In genomic region chr3:169162107-169162506, GRCh38 we compare ENCODE assay signal across 32 cellular contexts.
"Had no signal": no experiment of that assay in that cellular context is flagged by ENCODE, and none has a peak within 500 bp of the region (broad histone marks: within the 10 kb centered on the region; RNA-seq: fewer than 3 reads in every experiment).

No MANE protein-coding gene starts in this region.

- H3K4me1 ChIP-seq: adrenal gland, breast epithelium had no signal

- H3K27ac ChIP-seq: adrenal gland, body of pancreas, brain microvascular endothelial cell, breast epithelium, VCaP had no signal

- DNase-seq: activated B cell treated with CpG ODN at 0.5 μM for 24 hours; activated CD4-positive, alpha-beta memory T cell treated with anti-CD3 and anti-CD28 coated beads for 36 hours; activated CD4-positive, alpha-beta T cell treated with anti-CD3 and anti-CD28 coated beads for 4 hours; activated CD4-positive, alpha-beta T cell treated with anti-CD3 and anti-CD28 coated beads, Interleukin-2, amount 10 ng/mL, durations not matched to agents 24 days and 14 days; activated CD4-positive, alpha-beta T cell treated with anti-CD3 and anti-CD28 coated beads, Interleukin-2, amount 50 U/mL, for 1 hour; activated CD4-positive, alpha-beta T cell treated with anti-CD3 and anti-CD28 coated beads, Interleukin-2, amount 50 U/mL, for 4 hours; activated CD4-positive, CD25-positive, alpha-beta regulatory T cell treated with anti-CD3 and anti-CD28 coated beads, Interleukin-2, amount 50 U/mL, for 72 hours; activated CD8-positive, alpha-beta memory T cell treated with anti-CD3 and anti-CD28 coated beads, Interleukin-2, amount 50 U/mL, for 4 hours; activated CD8-positive, alpha-beta T cell treated with anti-CD3 and anti-CD28 coated beads for 36 hours; activated effector memory CD4-positive, alpha-beta T cell treated with anti-CD3 and anti-CD28 coated beads, Interleukin-2, amount 50 U/mL, for 16 hours; activated gamma-delta T cell treated with Interleukin-2 at 50 U/mL for 16 hours; activated naive CD4-positive, alpha-beta T cell; activated naive CD4-positive, alpha-beta T cell treated with anti-CD3 and anti-CD28 coated beads for 36 hours; activated naive CD4-positive, alpha-beta T cell treated with anti-CD3 and anti-CD28 coated beads, Interleukin-2, amount 50 U/mL, for 16 hours; activated naive CD8-positive, alpha-beta T cell treated with anti-CD3 and anti-CD28 coated beads for 36 hours; activated T-cell treated with anti-CD3 and anti-CD28 coated beads for 4 hours; activated T-cell treated with anti-CD3 and anti-CD28 coated beads, Interleukin-2, amount 50 U/mL, for 1 hour; activated T-cell treated with anti-CD3 and anti-CD28 coated beads, Interleukin-2, amount 50 U/mL, for 4 hours; activated T-cell treated with anti-CD3 and anti-CD28 coated beads, Interleukin-2, amount 50 U/mL, for 72 hours; adrenal gland; amniotic stem cell; aorta; body of pancreas; brain microvascular endothelial cell; central memory CD4-positive, alpha-beta T cell; T-helper 1 cell; T-helper 2 cell; T-helper 9 cell had no signal

- H3K4me3 ChIP-seq: adrenal gland, body of pancreas, breast epithelium had no signal

- ATAC-seq: activated CD8-positive, alpha-beta T cell treated with anti-CD3 and anti-CD28 coated beads for 36 hours; activated naive CD4-positive, alpha-beta T cell treated with anti-CD3 and anti-CD28 coated beads, Interleukin-2, amount 50 U/mL, for 72 hours; activated T-cell treated with anti-CD3 and anti-CD28 coated beads, Interleukin-2, amount 50 U/mL, for 4 hours; activated T-cell treated with anti-CD3 and anti-CD28 coated beads, Interleukin-2, amount 50 U/mL, for 72 hours; activated T-helper 17 cell treated with anti-CD3 and anti-CD28 coated beads, Interleukin-2, amount 50 U/mL, for 72 hours; body of pancreas had no signal

- H3K27me3 ChIP-seq: body of pancreas, brain microvascular endothelial cell, breast epithelium had no signal

- H3K9me3 ChIP-seq: adrenal gland, body of pancreas, breast epithelium had no signal

- H3K36me3 ChIP-seq: adrenal gland, brain microvascular endothelial cell, breast epithelium had no signal
